Comparison of ENCODE assay signal across 8 cellular contexts in the genomic region with DNA sequence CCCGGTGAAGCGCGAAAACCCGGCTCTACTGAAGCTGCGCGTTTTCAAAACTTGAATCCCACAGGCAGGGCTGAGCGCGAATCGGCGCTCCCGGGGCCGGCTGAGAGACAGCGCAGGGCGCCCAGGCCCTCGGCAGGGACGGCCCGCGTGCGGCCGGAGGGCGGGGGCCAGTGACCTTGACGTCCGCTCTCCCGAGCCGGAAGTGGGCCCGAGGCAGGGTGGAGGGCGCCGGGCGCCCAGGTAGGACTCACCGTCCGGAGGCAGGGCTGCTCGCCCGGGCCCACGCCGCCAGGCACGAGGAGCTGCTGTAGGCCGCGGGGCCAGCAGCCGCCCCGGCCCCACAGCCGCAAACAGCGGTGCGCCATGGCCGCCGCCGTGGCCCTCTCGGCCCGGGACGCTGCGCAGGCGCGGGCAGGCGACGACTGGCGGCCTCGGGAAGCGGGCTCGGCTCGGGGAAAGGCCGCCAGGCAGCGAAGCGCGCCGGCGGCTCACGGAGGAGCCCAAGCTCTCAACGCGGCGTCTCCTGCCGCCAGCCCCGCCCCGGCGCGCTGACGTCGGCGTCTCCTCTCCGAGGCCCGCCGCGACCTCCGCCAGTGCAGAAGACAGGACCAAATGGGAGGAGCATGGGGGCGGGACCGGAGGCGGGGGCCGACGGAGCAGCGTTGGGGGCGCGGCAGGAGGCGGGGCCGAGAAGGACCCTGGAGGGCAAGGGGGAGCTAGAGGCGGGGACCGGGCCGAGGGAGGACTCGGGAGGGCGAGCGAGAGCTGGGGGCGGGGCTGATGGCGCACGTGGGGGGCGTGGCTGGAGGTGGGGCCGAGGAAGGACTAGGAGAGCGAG. TPM values are rescaled to one million over a fixed set of nuclear protein-coding genes. Genes with fewer than 3 reads are reported as not detected.
DNase-seq lines count a peak whose midpoint lies in the region; ATAC-seq and TF ChIP-seq lines count a peak whose summit lies in the region.

A gene (minus strand): TSS at position 510 of the 838 bp plus-strand sequence. CDS start 145 bp downstream, at position 365.

- peaks cover 32 to 52% (median 46%) of the 10 kb centered on the region in 7 donors for H3K4me1 Mint-ChIP-seq in naive thymus-derived CD4-positive, alpha-beta T cell
- H3K4me1 Mint-ChIP-seq in stimulated activated memory B cell treated with anti-CD40 and anti-IgM and Interleukin-4, amounts not matched to agents 10 μg/mL and 1 μg/mL and 100 μg/mL, for 72 hours, result peaks cover 47% of the 10 kb centered on the region

- H3K36me3 Mint-ChIP-seq in naive thymus-derived CD4-positive, alpha-beta T cell, result peaks cover 0 to 9% (median 5%) of the 10 kb centered on the region in 5 donors
- peaks cover 22% of the 10 kb centered on the region for H3K36me3 Mint-ChIP-seq in stimulated activated memory B cell treated with anti-CD40 and anti-IgM and Interleukin-4, amounts not matched to agents 10 μg/mL and 1 μg/mL and 100 μg/mL, for 72 hours

- H3K27me3 ChIP-seq in naive thymus-derived CD4-positive, alpha-beta T cell (ENCODE audit: control insufficient read depth in 2 of 2, insufficient read depth in 2 of 2, low read length in 2 of 2), result no peaks in the 10 kb centered on the region

- H3K9me3 Mint-ChIP-seq in naive thymus-derived CD4-positive, alpha-beta T cell, result no peaks in the 10 kb centered on the region
- no peaks in the 10 kb centered on the region for H3K9me3 Mint-ChIP-seq in stimulated activated memory B cell treated with anti-CD40 and anti-IgM and Interleukin-4, amounts not matched to agents 10 μg/mL and 1 μg/mL and 100 μg/mL, for 72 hours

- no peak for TF ChIP-seq CTCF in LNCaP clone FGC (IDR thresholded peaks at IDR 0.05; ENCODE audit: control insufficient read depth, extremely low read depth, insufficient read depth)

- H3K4me3 ChIP-seq in LNCaP clone FGC (ENCODE audit: low read depth, low read length), result peak within 1 kb of the TSS; percentile 96
- H3K4me3 ChIP-seq in naive thymus-derived CD4-positive, alpha-beta T cell (ENCODE audit: low read length), result peak within 1 kb of the TSS; percentile 93

- H3K4me3 Mint-ChIP-seq in naive thymus-derived CD4-positive, alpha-beta T cell, result peak within 1 kb of the TSS; percentile 85 to 93 (median 92)
- H3K4me3 Mint-ChIP-seq in stimulated activated memory B cell treated with anti-CD40 and anti-IgM and Interleukin-4, amounts not matched to agents 10 μg/mL and 1 μg/mL and 100 μg/mL, for 72 hours, result peak within 1 kb of the TSS; percentile 86

- POLR2A ChIA-PET in naive thymus-derived CD4-positive, alpha-beta T cell (lab: Charles Lee), result interaction anchor here (0.6 to 2.2 kb wide), 15 partner anchors 10 to 1350 kb away, joined by 3 to 16 read pairs (median 3); a partner anchor contains a TSS

- peaks cover 0 to 22% (median 0%) of the 10 kb centered on the region in 5 donors for H3K27me3 Mint-ChIP-seq in naive thymus-derived CD4-positive, alpha-beta T cell
- H3K27me3 Mint-ChIP-seq in stimulated activated memory B cell treated with anti-CD40 and anti-IgM and Interleukin-4, amounts not matched to agents 10 μg/mL and 1 μg/mL and 100 μg/mL, for 72 hours, result no peaks in the 10 kb centered on the region

- intact Hi-C loops in naive thymus-derived CD4-positive, alpha-beta T cell (cut with micrococcal nuclease), result loop anchor here (1.0 to 10.0 kb wide), 18 partner anchors 30 to 1850 kb away; a partner anchor contains a TSS

- peaks cover 13 to 28% of the 10 kb centered on the region in 2 donors for H3K4me1 ChIP-seq in naive thymus-derived CD4-positive, alpha-beta T cell (ENCODE audit: control insufficient read depth in 2 of 2, insufficient read depth in 2 of 2, low read length in 2 of 2)

- ATAC-seq in naive thymus-derived CD4-positive, alpha-beta T cell, result peak; percentile 93
- ATAC-seq in stimulated activated memory B cell treated with anti-CD40 and anti-IgM and Interleukin-4, amounts not matched to agents 10 μg/mL and 1 μg/mL and 100 μg/mL, for 72 hours, result peak; percentile 97

- CTCF ChIA-PET in naive thymus-derived CD4-positive, alpha-beta T cell (lab: Charles Lee), result interaction anchor here (0.7 to 1.2 kb wide), 2 partner anchors 15 to 86 kb away, joined by 3 to 4 read pairs; no protein-coding TSS in a partner anchor

- DNase-seq in EH (ENCODE audit: low read depth) (peak; percentile 99), H4 (ENCODE audit: low spot score) (peak; percentile 96), LNCaP clone FGC (ENCODE audit: low read depth) (peak; percentile 91), RPMI8226 (peak; percentile 100), fibroblast of gingiva (ENCODE audit: low read depth) (peak; percentile 100)
- peak; percentile 100 for DNase-seq in activated T-helper 1 cell treated with anti-CD3 and anti-CD28 coated beads, Interleukin-2, amount 50 U/mL, for 16 hours (ENCODE audit: low read depth in 1 of 2, low spot score in 1 of 2)
- DNase-seq in naive thymus-derived CD4-positive, alpha-beta T cell, result peak; percentile 99 to 100 (median 100)

- H3K36me3 ChIP-seq in naive thymus-derived CD4-positive, alpha-beta T cell (ENCODE audit: control insufficient read depth in 2 of 3, insufficient read depth in 3 of 3, low read length in 3 of 3), result peaks cover 0 to 6% (median 3%) of the 10 kb centered on the region in 3 experiments

- peak within 1 kb of the TSS; percentile 77 to 95 (median 90) for H3K27ac Mint-ChIP-seq in naive thymus-derived CD4-positive, alpha-beta T cell
- peak within 1 kb of the TSS; percentile 73 for H3K27ac Mint-ChIP-seq in stimulated activated memory B cell treated with anti-CD40 and anti-IgM and Interleukin-4, amounts not matched to agents 10 μg/mL and 1 μg/mL and 100 μg/mL, for 72 hours

- peak within 1 kb of the TSS; percentile 97 for H3K27ac ChIP-seq in naive thymus-derived CD4-positive, alpha-beta T cell (ENCODE audit: low read depth, low read length)

- H3K9me3 ChIP-seq in naive thymus-derived CD4-positive, alpha-beta T cell (ENCODE audit: control insufficient read depth in 2 of 3, low read length in 3 of 3), result no peaks in the 10 kb centered on the region

RNA-seq across cellular contexts. Expression of the gene that starts here (rescaled TPM):
- 52.6 and 54.5 TPM in 2 replicates for total RNA-seq in H4 (2014; rRNA removed; shearing (Covaris generic))
- 10 to 100 TPM; 26.3 to 42.3 (median 32.0) TPM for total RNA-seq in naive thymus-derived CD4-positive, alpha-beta T cell
- polyA plus RNA-seq in naive thymus-derived CD4-positive, alpha-beta T cell, result 10 to 100 TPM; 29.9 to 38.6 TPM

Comparison
In these comparisons a context has a peak if more than half of its experiments do, and no peak if none do; other contexts are left out.
1. Peak in every context shown above with its lines: DNase-seq, ATAC-seq, H3K4me3 ChIP-seq and H3K27ac ChIP-seq.